In genomic region chr6:121596441-121596840, GRCh38 we compare ENCODE assay signal across 21 cellular contexts.
A peak's percentile ranks its signal among the peaks of the same experiment; 100 is the strongest.
DNase-seq lines count a peak whose midpoint lies in the region; ATAC-seq, FAIRE-seq and TF ChIP-seq lines count a peak whose summit lies in the region.
"Had no signal": no experiment of that assay in that cellular context is flagged by ENCODE, and none has a peak within 500 bp of the region (broad histone marks: within the 10 kb centered on the region; RNA-seq: fewer than 3 reads in every experiment).

No MANE protein-coding gene starts in this region.

- CTCF ChIA-PET in WTC11 (lab: Charles Lee) = no interaction called here

- no peaks in the 10 kb centered on the region for H3K36me3 Mint-ChIP-seq in WTC11
- H3K36me3 Mint-ChIP-seq: CD4-positive, CD25-positive, alpha-beta regulatory T cell; CD8-positive, alpha-beta memory T cell had no signal

- in situ Hi-C loops in astrocyte of the cerebellum (cut with HindIII; ENCODE audit: low sequenced_read_pairs) = no loop called here

- H3K79me2 ChIP-seq in Karpas-422 (ENCODE audit: low read length) = no peaks in the 10 kb centered on the region

- no peak for TF ChIP-seq CTCF in astrocyte of the cerebellum (IDR thresholded peaks at IDR 0.05; ENCODE audit: low read depth, low read length, missing control alignments)
- no peak for TF ChIP-seq CTCF in D721Med (IDR thresholded peaks at IDR 0.05; ENCODE audit: insufficient read depth, missing control alignments)
- TF ChIP-seq CTCF in WTC11 (IDR thresholded peaks at IDR 0.05) = no peak

- no peaks in the 10 kb centered on the region; the same call in 1 of the 2 replicates for H3K27me3 Mint-ChIP-seq in WTC11 (ENCODE audit: low read depth)
- H3K27me3 Mint-ChIP-seq: CD4-positive, CD25-positive, alpha-beta regulatory T cell; CD8-positive, alpha-beta memory T cell; IgD-negative memory B cell had no signal

- 0 out of 2 replicates have a peak, but pooled peaks cover 2% of the 10 kb centered on the region for H3K27me3 ChIP-seq in Karpas-422 (ENCODE audit: low read length)
- H3K27me3 ChIP-seq: BE2C had no signal

- no peak for FAIRE-seq in D721Med (lab: Jason Lieb, UNC)
- FAIRE-seq: A204.1, GM12892, GM18507, HTR-8/SVneo had no signal

- ATAC-seq in WTC11 (no peak), HG03439 (IDR thresholded peaks at IDR 0.05; ENCODE audit: unreplicated experiment) (no peak)

- DNase-seq in Karpas-422 (no peak), astrocyte of the cerebellum (ENCODE audit: low read depth) (peak; percentile 4), fibroblast of peridontal ligament (ENCODE audit: extremely low read depth) (peak; percentile 24), D721Med (ENCODE audit: insufficient read length, low spot score) (no peak), WTC11 (ENCODE audit: low spot score) (no peak)
- DNase-seq in stimulated activated CD4-positive, alpha-beta T cell treated with anti-CD3 and anti-CD28 coated beads, Interleukin-2, amount 100 ng/mL, for 48 hours = no peak
- DNase-seq: ACHN; BE2C; C1 segment of cervical spinal cord; CD4-positive, CD25-positive, alpha-beta regulatory T cell; CD8-positive, alpha-beta memory T cell; COR-L47; GDM1; KBM-7 had no signal

- no peak overlapping the region for H3K4me3 Mint-ChIP-seq in WTC11
- H3K4me3 Mint-ChIP-seq: CD4-positive, CD25-positive, alpha-beta regulatory T cell; CD8-positive, alpha-beta memory T cell; IgD-negative memory B cell had no signal

- H3K36me3 ChIP-seq in Karpas-422 (ENCODE audit: insufficient read depth, low read length) = no peaks in the 10 kb centered on the region
- H3K36me3 ChIP-seq: BE2C, HAP-1 had no signal

- H2AFZ ChIP-seq in Karpas-422 (ENCODE audit: low read length) = 0 out of 2 replicates have a peak overlapping the region, but pooled peaks have one; percentile 36

- no peak overlapping the region for H3K27ac Mint-ChIP-seq in WTC11
- H3K27ac Mint-ChIP-seq: CD4-positive, CD25-positive, alpha-beta regulatory T cell; CD8-positive, alpha-beta memory T cell; IgD-negative memory B cell had no signal

- H3K9ac ChIP-seq in Karpas-422 (ENCODE audit: low read length) = no peak overlapping the region

- 0 out of 2 replicates have a peak, but pooled peaks cover 3% of the 10 kb centered on the region for H3K9me3 Mint-ChIP-seq in WTC11
- H3K9me3 Mint-ChIP-seq: CD8-positive, alpha-beta memory T cell had no signal

- H3K4me3 ChIP-seq in Karpas-422 (ENCODE audit: low read length) (no peak overlapping the region), astrocyte of the cerebellum (ENCODE audit: low read depth, low read length) (no peak overlapping the region)
- H3K4me3 ChIP-seq: HAP-1 had no signal

- POLR2A ChIA-PET in WTC11 (lab: Charles Lee) = no interaction called here

- H3K4me2 ChIP-seq in Karpas-422 (ENCODE audit: low read depth, low read length, poor library complexity, severe bottlenecking) = no peak overlapping the region

- no peaks in the 10 kb centered on the region for H3K9me2 ChIP-seq in Karpas-422 (replicated peaks; ENCODE audit: insufficient read depth, low read length)

- H3K4me1 ChIP-seq in Karpas-422 (ENCODE audit: low read length) = no peaks in the 10 kb centered on the region
- H3K4me1 ChIP-seq: BE2C, HAP-1 had no signal

- H3K27ac ChIP-seq in Karpas-422 (ENCODE audit: low read length) = no peak overlapping the region

- H4K20me1 ChIP-seq in Karpas-422 (ENCODE audit: insufficient read depth, low read depth, low read length) = no peaks in the 10 kb centered on the region

- peaks cover 5% of the 10 kb centered on the region for H3K4me1 Mint-ChIP-seq in WTC11
- H3K4me1 Mint-ChIP-seq: CD4-positive, CD25-positive, alpha-beta regulatory T cell; CD8-positive, alpha-beta memory T cell; IgD-negative memory B cell had no signal

- H3K9me3 ChIP-seq in Karpas-422 (ENCODE audit: low read length) = no peaks in the 10 kb centered on the region
- H3K9me3 ChIP-seq: BE2C, HAP-1 had no signal

TF ChIP-seq in WTC11, 78 proteins besides CTCF, POLR2A, EP300 and RAD21 (continues in another document):
- no peak for TF ChIP-seq AFF4 (CRISPR knock-in tag; IDR thresholded peaks at IDR 0.05; ENCODE audit: borderline replicate concordance)
- no peak for TF ChIP-seq FOXP1 (CRISPR knock-in tag; IDR thresholded peaks at IDR 0.05; ENCODE audit: borderline replicate concordance)
- TF ChIP-seq TP53 (CRISPR knock-in tag; IDR thresholded peaks at IDR 0.05) = no peak
- no peak for TF ChIP-seq MYBL2 (CRISPR knock-in tag; IDR thresholded peaks at IDR 0.05)
- TF ChIP-seq IRF1 (CRISPR knock-in tag; IDR thresholded peaks at IDR 0.05) = no peak
- TF ChIP-seq AR (CRISPR knock-in tag; IDR thresholded peaks at IDR 0.05) = no peak
- no peak for TF ChIP-seq ZNF671 (CRISPR knock-in tag; IDR thresholded peaks at IDR 0.05)
- no peak for TF ChIP-seq MXD4 (CRISPR knock-in tag; IDR thresholded peaks at IDR 0.05; ENCODE audit: borderline replicate concordance)
- TF ChIP-seq NR2C2 (CRISPR knock-in tag; IDR thresholded peaks at IDR 0.05) = no peak
- TF ChIP-seq USF2 (CRISPR knock-in tag; IDR thresholded peaks at IDR 0.05) = no peak
- TF ChIP-seq MAX (CRISPR knock-in tag; IDR thresholded peaks at IDR 0.05) = no peak
- no peak for TF ChIP-seq ATF1 (CRISPR knock-in tag; IDR thresholded peaks at IDR 0.05)
- no peak for TF ChIP-seq CREM (CRISPR knock-in tag; IDR thresholded peaks at IDR 0.05)
- TF ChIP-seq GRHL2 (CRISPR knock-in tag; IDR thresholded peaks at IDR 0.05; ENCODE audit: insufficient replicate concordance, severe bottlenecking) = no peak

Comparison
In these comparisons a context has a peak if more than half of its experiments do, and no peak if none do; other contexts are left out.
1. DNase-seq: peak in astrocyte of the cerebellum (single experiment) and fibroblast of peridontal ligament (single experiment); none in Karpas-422 (single experiment), D721Med (single experiment), WTC11 (single experiment) and stimulated activated CD4-positive, alpha-beta T cell treated with anti-CD3 and anti-CD28 coated beads, Interleukin-2, amount 100 ng/mL, for 48 hours (0 of 2).